17 cellular contexts compared by ENCODE assay signal in the genomic region with DNA sequence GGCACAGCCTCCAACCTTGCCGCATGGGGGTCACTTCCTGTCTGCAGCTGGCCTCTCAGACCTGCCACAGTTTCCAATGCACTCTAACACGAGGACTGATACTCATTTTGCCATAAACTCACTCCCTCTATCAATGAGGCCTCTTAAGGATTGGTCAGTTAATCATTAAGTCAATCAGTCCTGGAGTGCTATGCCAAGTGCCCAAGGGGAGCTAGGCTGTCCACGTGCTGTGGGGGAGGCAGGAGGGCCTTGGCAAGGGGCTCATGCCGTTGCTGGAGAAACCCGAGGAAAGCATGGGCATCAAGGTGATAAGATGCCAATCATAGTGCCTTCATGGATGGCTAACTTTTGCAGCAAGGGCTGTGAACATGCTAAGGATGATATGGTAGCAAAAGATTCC. TPM values are rescaled to one million over a fixed set of nuclear protein-coding genes. Genes with fewer than 3 reads are reported as not detected.
DNase-seq lines count a peak whose midpoint lies in the region; ATAC-seq and TF ChIP-seq lines count a peak whose summit lies in the region.
"Had no signal": no experiment of that assay in that cellular context is flagged by ENCODE, and none has a peak within 500 bp of the region (broad histone marks: within the 10 kb centered on the region; RNA-seq: fewer than 3 reads in every experiment).

No MANE protein-coding gene starts in this region.

- peaks cover 0 to 6% of the 10 kb centered on the region in 2 donors for H3K27me3 Mint-ChIP-seq in T-cell
- H3K27me3 Mint-ChIP-seq in chondrocyte (ENCODE audit: low read depth) = no peaks in the 10 kb centered on the region

- peaks cover 7% of the 10 kb centered on the region for H3K36me3 Mint-ChIP-seq in T-cell
- peaks cover 7% of the 10 kb centered on the region for H3K36me3 Mint-ChIP-seq in chondrocyte (ENCODE audit: low read depth)

- peaks cover 19 to 23% (median 20%) of the 10 kb centered on the region in 3 donors for H3K4me1 Mint-ChIP-seq in T-cell
- H3K4me1 Mint-ChIP-seq in chondrocyte (ENCODE audit: low read depth) = peaks cover 64% of the 10 kb centered on the region

- H3K9ac ChIP-seq in mucosa of rectum (ENCODE audit: low read depth in 1 of 2, low read length in 2 of 2) (no peak overlapping the region), stomach smooth muscle (ENCODE audit: low read length in 2 of 2) (peak overlapping the region; percentile 24 to 42)

- CTCF ChIA-PET in T-cell (lab: Charles Lee) = no interaction called here

- ATAC-seq in T-cell (replicated peaks in 1 of 4) (no peak), HG03139 (IDR thresholded peaks at IDR 0.05; ENCODE audit: unreplicated experiment) (no peak)
- ATAC-seq: stimulated activated effector memory CD8-positive, alpha-beta T cell treated with anti-CD3 and anti-CD28 coated beads, Interleukin-12 subunit alpha, Interleukin-12 subunit beta, amount 100 ng/mL, for 72 hours had no signal

- DNase-seq in T-cell (no peak), chondrocyte (ENCODE audit: low spot score) (peak; percentile 44), KBM-7 (no peak)
- DNase-seq in effector memory CD4-positive, alpha-beta T cell = no peak
- DNase-seq: activated CD4-positive, alpha-beta T cell treated with anti-CD3 and anti-CD28 coated beads, Interleukin-2, amount 10 ng/mL, durations not matched to agents 7 days and 5 days; activated effector memory CD4-positive, alpha-beta T cell treated with anti-CD3 and anti-CD28 coated beads, Interleukin-2, amount 50 U/mL, for 16 hours; NCI-H2081 treated with DMSO at 0.1 percent for 48 hours; NCI-H82; RPMI8226; stimulated activated CD4-positive, alpha-beta T cell treated with anti-CD3 and anti-CD28 coated beads, Interleukin-4, amount 100 ng/mL, for 24 hours had no signal

- no peaks in the 10 kb centered on the region for H3K9me3 ChIP-seq in mucosa of rectum (ENCODE audit: control insufficient read depth in 2 of 2, low read length in 2 of 2)
- no peaks in the 10 kb centered on the region for H3K9me3 ChIP-seq in stomach smooth muscle (ENCODE audit: control insufficient read depth in 2 of 2, low read length in 2 of 2)
- no peaks in the 10 kb centered on the region for H3K9me3 ChIP-seq in effector memory CD4-positive, alpha-beta T cell (ENCODE audit: control insufficient read depth, low read length)
- H3K9me3 ChIP-seq: HAP-1 had no signal

- POLR2A ChIA-PET in T-cell (lab: Charles Lee) = no interaction called here

- peak overlapping the region; percentile 31 to 62 for H3K27ac ChIP-seq in mucosa of rectum (ENCODE audit: low read depth in 2 of 2, low read length in 2 of 2)
- H3K27ac ChIP-seq in stomach smooth muscle (ENCODE audit: low read length) = peak overlapping the region; percentile 82
- no peak overlapping the region for H3K27ac ChIP-seq in effector memory CD4-positive, alpha-beta T cell (ENCODE audit: insufficient read depth, low read length, poor library complexity, severe bottlenecking)
- H3K27ac ChIP-seq: C4-2B had no signal

- H3K36me3 ChIP-seq in mucosa of rectum (ENCODE audit: control insufficient read depth in 2 of 2, insufficient read depth in 2 of 2, low read length in 2 of 2) = peaks cover 0 to 2% of the 10 kb centered on the region in 2 donors
- peaks cover 1 to 3% of the 10 kb centered on the region in 2 donors for H3K36me3 ChIP-seq in stomach smooth muscle (ENCODE audit: control insufficient read depth in 2 of 2, insufficient read depth in 2 of 2, low read length in 2 of 2)
- H3K36me3 ChIP-seq in effector memory CD4-positive, alpha-beta T cell (ENCODE audit: control insufficient read depth, insufficient read depth, low read length) = peaks cover 1% of the 10 kb centered on the region

- in situ Hi-C loops in KBM-7 (cut with MboI; ENCODE audit: low pct_unique_long_range_greater_than_20kb, low sequenced_read_pairs) = loop anchor here (25.0 kb wide), 3 partner anchors 304 to 879 kb away; no protein-coding TSS in a partner anchor

- no peak for TF ChIP-seq CTCF in chondrocyte (IDR thresholded peaks at IDR 0.05)

- H3K27ac Mint-ChIP-seq in T-cell (no peak overlapping the region), chondrocyte (ENCODE audit: unreplicated experiment) (no peak overlapping the region)
- H3K27ac Mint-ChIP-seq: activated CD4-positive, alpha-beta T cell treated with anti-CD3 and anti-CD28 coated beads, Interleukin-2, amount 10 ng/mL, durations not matched to agents 7 days and 5 days; stimulated activated effector memory CD8-positive, alpha-beta T cell treated with anti-CD3 and anti-CD28 coated beads, Interleukin-12 subunit alpha, Interleukin-12 subunit beta, amount 100 ng/mL, for 72 hours; T-helper 2 cell treated with Interferon-gamma antibody and Interleukin-4, amounts not matched to agents 5 μg/mL and 100 μg/mL, for 36 hours had no signal

- H3K27me3 ChIP-seq in mucosa of rectum (ENCODE audit: control insufficient read depth in 2 of 2, insufficient read depth in 2 of 2, low read length in 2 of 2) = no peaks in the 10 kb centered on the region
- no peaks in the 10 kb centered on the region for H3K27me3 ChIP-seq in stomach smooth muscle (ENCODE audit: control insufficient read depth in 1 of 2, insufficient read depth in 2 of 2, low read length in 2 of 2)
- H3K27me3 ChIP-seq in effector memory CD4-positive, alpha-beta T cell (replicated peaks; ENCODE audit: control insufficient read depth, insufficient read depth, low read length, poor library complexity, severe bottlenecking) = no peaks in the 10 kb centered on the region

- H3K4me3 Mint-ChIP-seq in T-cell = peak overlapping the region; percentile 34 to 97 (median 57)
- H3K4me3 Mint-ChIP-seq in chondrocyte (ENCODE audit: unreplicated experiment) = no peak overlapping the region
- H3K4me3 Mint-ChIP-seq: activated CD4-positive, alpha-beta T cell treated with anti-CD3 and anti-CD28 coated beads, Interleukin-2, amount 10 ng/mL, durations not matched to agents 7 days and 5 days had no signal

- peaks cover 20% of the 10 kb centered on the region in 2 donors for H3K4me1 ChIP-seq in mucosa of rectum (ENCODE audit: control insufficient read depth in 2 of 2, insufficient read depth in 2 of 2, low read length in 2 of 2)
- peaks cover 46% of the 10 kb centered on the region for H3K4me1 ChIP-seq in stomach smooth muscle (ENCODE audit: control insufficient read depth, insufficient read depth, low read length)
- H3K4me1 ChIP-seq in effector memory CD4-positive, alpha-beta T cell (ENCODE audit: control insufficient read depth, insufficient read depth, low read length, poor library complexity, severe bottlenecking) = peaks cover 12% of the 10 kb centered on the region

- H3K9me3 Mint-ChIP-seq in T-cell (no peaks in the 10 kb centered on the region), chondrocyte (ENCODE audit: low read depth) (no peaks in the 10 kb centered on the region)
- H3K9me3 Mint-ChIP-seq: activated CD4-positive, alpha-beta T cell treated with anti-CD3 and anti-CD28 coated beads, Interleukin-2, amount 10 ng/mL, durations not matched to agents 7 days and 5 days; stimulated activated effector memory CD8-positive, alpha-beta T cell treated with anti-CD3 and anti-CD28 coated beads, Interleukin-12 subunit alpha, Interleukin-12 subunit beta, amount 100 ng/mL, for 72 hours; T-helper 2 cell treated with Interferon-gamma antibody and Interleukin-4, amounts not matched to agents 5 μg/mL and 100 μg/mL, for 36 hours had no signal

- no peak overlapping the region for H3K4me3 ChIP-seq in mucosa of rectum (ENCODE audit: low read length in 2 of 2)
- peak overlapping the region in 1 of 2 donors; percentile 8 for H3K4me3 ChIP-seq in stomach smooth muscle (ENCODE audit: low read length in 2 of 2)
- H3K4me3 ChIP-seq in effector memory CD4-positive, alpha-beta T cell (ENCODE audit: insufficient read depth, low read depth, low read length, poor library complexity, severe bottlenecking) = no peak overlapping the region
- H3K4me3 ChIP-seq: HAP-1 had no signal

RNA-seq across cellular contexts. Expression of gene ALDH1B1, which starts 1.7 kb away (rescaled TPM):
- total RNA-seq in T-cell (1 to 10 TPM; 2.0 to 8.2 (median 5.2) TPM), chondrocyte (36.8 to 74.6 TPM (median 74.2 TPM) in 3 replicates)

RNA-seq across cellular contexts. Expression of gene IGFBPL1, which starts 33.4 kb away (rescaled TPM):
- total RNA-seq in T-cell (not detected), chondrocyte (1.3 to 3.6 TPM (median 2.8 TPM) in 3 replicates)
- total RNA-seq: activated CD4-positive, alpha-beta T cell treated with anti-CD3 and anti-CD28 coated beads, Interleukin-2, amount 10 ng/mL, durations not matched to agents 7 days and 5 days had no signal

Comparison
In these comparisons a context has a peak if more than half of its experiments do, and no peak if none do; other contexts are left out.
1. H3K9ac ChIP-seq: peak in stomach smooth muscle (2 of 2); none in mucosa of rectum (0 of 2).